In the genomic region with DNA sequence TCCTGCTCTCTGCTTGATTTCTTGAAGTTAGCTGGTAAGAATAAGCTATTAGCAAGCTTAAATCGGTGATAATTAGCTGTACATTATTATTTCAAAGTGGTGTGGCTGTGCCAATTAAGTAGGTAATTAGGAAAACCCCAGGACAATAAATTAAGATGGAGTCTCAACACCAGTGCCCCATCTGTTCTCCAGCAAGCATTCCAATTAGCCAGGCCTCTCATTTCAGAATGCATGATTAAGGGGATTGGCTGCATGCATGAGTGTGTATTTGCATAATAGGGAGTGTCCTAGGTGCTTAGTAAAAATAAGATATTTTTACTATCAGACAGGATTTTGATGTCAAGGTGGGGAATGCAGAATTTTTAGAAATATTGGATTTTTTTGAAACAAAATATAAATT, we compare ENCODE assay signal across 36 cellular contexts.
"Had no signal": no experiment of that assay in that cellular context is flagged by ENCODE, and none has a peak within 500 bp of the region (broad histone marks: within the 10 kb centered on the region; RNA-seq: fewer than 3 reads in every experiment).

No MANE protein-coding gene starts in this region.

- H3K4me1 ChIP-seq: gastroesophageal sphincter, pancreas, prostate gland, uterus had no signal

- H3K4me3 Mint-ChIP-seq: activated naive CD4-positive, alpha-beta T cell treated with anti-CD3 and anti-CD28 coated beads, Interleukin-2, amount 10 ng/mL, durations not matched to agents 7 days and 5 days; activated naive CD8-positive, alpha-beta T cell treated with anti-CD3 and anti-CD28 coated beads, Interleukin-2, amount 10 ng/mL, durations not matched to agents 7 days and 5 days; effector memory CD8-positive, alpha-beta T cell; immature natural killer cell; mesothelial cell of epicardium; naive B cell; nephron progenitor cell; stimulated activated memory B cell treated with anti-CD40 and anti-IgM and Interleukin-4, amounts not matched to agents 10 μg/mL and 1 μg/mL and 100 μg/mL, for 72 hours; stimulated activated naive CD8-positive, alpha-beta T cell treated with anti-CD3 and anti-CD28 coated beads, Interleukin-15, amount 100 ng/mL, for 72 hours; type B pancreatic cell had no signal

- H3K27ac ChIP-seq: brain microvascular endothelial cell, gastroesophageal sphincter, pancreas, prostate gland, skin epidermis, uterus, WERI-Rb-1 had no signal

- ATAC-seq: activated CD4-positive, CD25-positive, alpha-beta regulatory T cell treated with anti-CD3 and anti-CD28 coated beads, Interleukin-2, amount 50 U/mL, for 24 hours; effector memory CD8-positive, alpha-beta T cell; gastroesophageal sphincter; left colon; pancreas; sciatic nerve; stimulated activated memory B cell treated with anti-CD40 and anti-IgM and Interleukin-4, amounts not matched to agents 10 μg/mL and 1 μg/mL and 100 μg/mL, for 72 hours; stimulated activated naive CD8-positive, alpha-beta T cell treated with anti-CD3 and anti-CD28 coated beads, Interleukin-15, amount 100 ng/mL, for 72 hours had no signal

- H3K4me1 Mint-ChIP-seq: activated naive CD4-positive, alpha-beta T cell treated with anti-CD3 and anti-CD28 coated beads, Interleukin-2, amount 10 ng/mL, durations not matched to agents 7 days and 5 days; activated naive CD8-positive, alpha-beta T cell treated with anti-CD3 and anti-CD28 coated beads, Interleukin-2, amount 10 ng/mL, durations not matched to agents 7 days and 5 days; immature natural killer cell; naive B cell; stimulated activated memory B cell treated with anti-CD40 and anti-IgM and Interleukin-4, amounts not matched to agents 10 μg/mL and 1 μg/mL and 100 μg/mL, for 72 hours; stimulated activated naive CD8-positive, alpha-beta T cell treated with anti-CD3 and anti-CD28 coated beads, Interleukin-15, amount 100 ng/mL, for 72 hours had no signal

- H3K36me3 ChIP-seq: brain microvascular endothelial cell, gastroesophageal sphincter, pancreas, prostate gland, uterus, WERI-Rb-1 had no signal

- H3K27me3 ChIP-seq: brain microvascular endothelial cell, gastroesophageal sphincter, pancreas, uterus had no signal

- FAIRE-seq: astrocyte, kidney, pancreas had no signal

- DNase-seq: activated CD4-positive, alpha-beta T cell treated with anti-CD3 and anti-CD28 coated beads for 48 hours; activated CD4-positive, alpha-beta T cell treated with anti-CD3 and anti-CD28 coated beads, Interleukin-2, amount 50 U/mL, for 48 hours; activated CD8-positive, alpha-beta memory T cell treated with anti-CD3 and anti-CD28 coated beads for 24 hours; activated effector memory CD4-positive, alpha-beta T cell treated with anti-CD3 and anti-CD28 coated beads, Interleukin-2, amount 50 U/mL, for 16 hours; activated naive CD4-positive, alpha-beta T cell treated with anti-CD3 and anti-CD28 coated beads, Interleukin-2, amount 10 ng/mL, durations not matched to agents 7 days and 5 days; activated naive CD8-positive, alpha-beta T cell treated with anti-CD3 and anti-CD28 coated beads, Interleukin-2, amount 10 ng/mL, durations not matched to agents 7 days and 5 days; brain microvascular endothelial cell; cortex of kidney; effector memory CD8-positive, alpha-beta T cell; erythroblast; head of caudate nucleus; hypothalamus; immature natural killer cell; kidney; left colon; mammary epithelial cell; naive B cell; nephron progenitor cell; nucleus accumbens; pancreas; retina; stimulated activated CD4-positive, alpha-beta T cell treated with anti-CD3 and anti-CD28 coated beads, Interleukin-4, amount 100 ng/mL, for 24 hours; stimulated activated naive CD8-positive, alpha-beta T cell treated with anti-CD3 and anti-CD28 coated beads, Interleukin-15, amount 100 ng/mL, for 72 hours; substantia nigra; T1000; uterus; WERI-Rb-1 had no signal

- H3K9me3 Mint-ChIP-seq: activated naive CD4-positive, alpha-beta T cell treated with anti-CD3 and anti-CD28 coated beads, Interleukin-2, amount 10 ng/mL, durations not matched to agents 7 days and 5 days; activated naive CD8-positive, alpha-beta T cell treated with anti-CD3 and anti-CD28 coated beads, Interleukin-2, amount 10 ng/mL, durations not matched to agents 7 days and 5 days; mesothelial cell of epicardium; nephron progenitor cell; stimulated activated memory B cell treated with anti-CD40 and anti-IgM and Interleukin-4, amounts not matched to agents 10 μg/mL and 1 μg/mL and 100 μg/mL, for 72 hours; stimulated activated naive CD8-positive, alpha-beta T cell treated with anti-CD3 and anti-CD28 coated beads, Interleukin-15, amount 100 ng/mL, for 72 hours had no signal

- H3K27me3 Mint-ChIP-seq: activated naive CD4-positive, alpha-beta T cell treated with anti-CD3 and anti-CD28 coated beads, Interleukin-2, amount 10 ng/mL, durations not matched to agents 7 days and 5 days; activated naive CD8-positive, alpha-beta T cell treated with anti-CD3 and anti-CD28 coated beads, Interleukin-2, amount 10 ng/mL, durations not matched to agents 7 days and 5 days; effector memory CD8-positive, alpha-beta T cell; naive B cell; stimulated activated memory B cell treated with anti-CD40 and anti-IgM and Interleukin-4, amounts not matched to agents 10 μg/mL and 1 μg/mL and 100 μg/mL, for 72 hours had no signal

- H3K36me3 Mint-ChIP-seq: activated naive CD4-positive, alpha-beta T cell treated with anti-CD3 and anti-CD28 coated beads, Interleukin-2, amount 10 ng/mL, durations not matched to agents 7 days and 5 days; activated naive CD8-positive, alpha-beta T cell treated with anti-CD3 and anti-CD28 coated beads, Interleukin-2, amount 10 ng/mL, durations not matched to agents 7 days and 5 days; immature natural killer cell; mesothelial cell of epicardium; naive B cell; stimulated activated memory B cell treated with anti-CD40 and anti-IgM and Interleukin-4, amounts not matched to agents 10 μg/mL and 1 μg/mL and 100 μg/mL, for 72 hours; type B pancreatic cell had no signal

- H3K9me3 ChIP-seq: pancreas, prostate gland, uterus had no signal

- H3K27ac Mint-ChIP-seq: activated naive CD4-positive, alpha-beta T cell treated with anti-CD3 and anti-CD28 coated beads, Interleukin-2, amount 10 ng/mL, durations not matched to agents 7 days and 5 days; activated naive CD8-positive, alpha-beta T cell treated with anti-CD3 and anti-CD28 coated beads, Interleukin-2, amount 10 ng/mL, durations not matched to agents 7 days and 5 days; effector memory CD8-positive, alpha-beta T cell; immature natural killer cell; mesothelial cell of epicardium; naive B cell; nephron progenitor cell; stimulated activated memory B cell treated with anti-CD40 and anti-IgM and Interleukin-4, amounts not matched to agents 10 μg/mL and 1 μg/mL and 100 μg/mL, for 72 hours; stimulated activated naive CD8-positive, alpha-beta T cell treated with anti-CD3 and anti-CD28 coated beads, Interleukin-15, amount 100 ng/mL, for 72 hours; type B pancreatic cell had no signal

- H3K4me3 ChIP-seq: gastroesophageal sphincter, pancreas, prostate gland, skin epidermis, uterus had no signal
